8 cellular contexts compared by ENCODE assay signal in the genomic region with DNA sequence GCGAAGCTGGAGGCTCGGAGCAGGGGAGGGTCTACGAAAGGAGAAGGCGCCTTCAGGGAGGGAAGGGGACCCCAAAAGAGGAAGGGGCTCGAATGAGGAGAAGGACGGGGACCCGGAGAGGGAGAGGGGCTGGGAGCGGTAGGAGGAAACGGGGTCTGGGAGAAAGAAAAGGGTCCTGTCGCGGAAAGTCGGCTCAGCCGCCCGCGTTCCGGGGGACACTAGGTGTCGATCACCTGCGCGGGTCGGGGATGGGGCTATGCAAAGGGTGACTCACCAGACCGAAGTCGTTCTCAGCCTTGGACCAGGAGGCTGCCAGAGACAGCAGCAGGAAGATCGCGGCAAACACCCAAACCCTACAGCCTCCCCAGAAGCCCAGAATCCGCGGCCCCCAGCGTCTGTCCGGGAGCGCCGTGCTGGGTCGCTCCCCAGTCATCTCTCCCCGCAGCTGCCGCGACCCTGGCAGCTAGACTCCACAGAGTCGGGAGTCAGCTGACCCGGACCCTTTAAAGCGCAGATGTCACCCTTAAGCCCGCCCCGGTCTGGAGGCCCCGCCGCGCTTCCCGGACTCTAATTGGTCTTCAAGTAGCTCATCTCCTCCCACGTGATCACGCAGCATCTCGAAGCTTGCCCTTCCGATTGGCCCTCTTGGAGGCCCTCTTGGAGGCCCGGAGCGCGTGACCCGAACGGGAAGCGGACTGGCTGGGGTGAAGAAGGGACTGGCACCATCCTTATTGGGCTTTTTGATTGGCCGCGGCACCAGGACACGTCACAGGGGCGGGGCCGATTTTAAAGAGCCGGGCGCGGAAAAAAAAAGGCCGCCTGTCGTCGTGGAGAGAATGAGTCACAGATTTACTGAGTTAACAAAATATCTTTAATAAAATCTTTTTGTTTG. TPM values are rescaled to one million over a fixed set of nuclear protein-coding genes. Genes with fewer than 3 reads are reported as not detected.
DNase-seq lines count a peak whose midpoint lies in the region; ATAC-seq and TF ChIP-seq lines count a peak whose summit lies in the region.

A gene (minus strand): TSS at position 478 of the 892 bp plus-strand sequence. CDS start 45 bp downstream, at position 433.

- no peaks in the 10 kb centered on the region for H3K9me3 ChIP-seq in prostate gland

- no peaks in the 10 kb centered on the region for H3K27me3 ChIP-seq in prostate gland (replicated peaks; ENCODE audit: insufficient read depth)

- under 1% methylated on average over 63 of the region's 64 CpGs for WGBS in prostate gland
- under 1% methylated on average over 64 of the region's 64 CpGs for WGBS in urinary bladder

- H3K4me3 ChIP-seq in prostate gland (peak within 1 kb of the TSS; percentile 69 to 84), urinary bladder (ENCODE audit: low read depth, low read length) (peak within 1 kb of the TSS; percentile 55)

- intact Hi-C loops in T-helper 2 cell treated with Interferon-gamma antibody and Interleukin-4, amounts not matched to agents 100 ng/mL and 5 ng/mL, for 36 hours (cut with micrococcal nuclease), result loop anchor here (1.0 to 10.0 kb wide), 8 partner anchors 28 to 316 kb away; a partner anchor contains a TSS
- intact Hi-C loops in left ventricle myocardium superior (cut with micrococcal nuclease), result no loop called here
- intact Hi-C loops in prostate gland (cut with DNase I), result no loop called here

- peak within 1 kb of the TSS; percentile 92 to 97 for H3K27ac ChIP-seq in prostate gland
- H3K27ac ChIP-seq in urinary bladder (ENCODE audit: low read depth), result peak within 1 kb of the TSS; percentile 81

- ATAC-seq in GM18499 (IDR thresholded peaks at IDR 0.05; ENCODE audit: insufficient read depth, unreplicated experiment) (peak; percentile 70), HG02943 (IDR thresholded peaks at IDR 0.05; ENCODE audit: low read depth, unreplicated experiment) (peak; percentile 91), left ventricle myocardium superior (peak; percentile 98)

- TF ChIP-seq POLR2A in prostate gland (IDR thresholded peaks at IDR 0.05), result peak; percentile 99

- no peaks in the 10 kb centered on the region for H3K36me3 ChIP-seq in prostate gland
- H3K36me3 ChIP-seq in urinary bladder (ENCODE audit: insufficient read depth), result no peaks in the 10 kb centered on the region

- H3K4me1 ChIP-seq in prostate gland (replicated peaks), result peaks cover 7% of the 10 kb centered on the region
- H3K4me1 ChIP-seq in urinary bladder (ENCODE audit: insufficient read depth), result no peaks in the 10 kb centered on the region

- peak; percentile 96 for DNase-seq in NCI-H187 treated with DMSO at 0.1 percent for 48 hours (lab: John Stamatoyannopoulos, UW)
- peak; percentile 93 to 100 (median 100) for DNase-seq in anterior cingulate cortex (lab: John Stamatoyannopoulos, UW)
- DNase-seq in left ventricle myocardium superior, result peak; percentile 100
- DNase-seq in prostate gland (ENCODE audit: low spot score), result peak; percentile 100

- peak in 2 of 4 experiments; percentile 3 to 15 for TF ChIP-seq CTCF in prostate gland (IDR thresholded peaks at IDR 0.05)

RNA-seq across cellular contexts. Expression of the gene that starts here (rescaled TPM):
- total RNA-seq in T-helper 2 cell treated with Interferon-gamma antibody and Interleukin-4, amounts not matched to agents 100 ng/mL and 5 ng/mL, for 36 hours, result 14.6 and 15.4 TPM in 2 replicates
- total RNA-seq in left ventricle myocardium superior, result 24.9 TPM
- total RNA-seq in prostate gland, result 100 to 1,000 TPM in 1 of 2 donors, 10 to 100 TPM in 1; 88.4 to 117 TPM
- 18.4 TPM for total RNA-seq in urinary bladder
- polyA plus RNA-seq in urinary bladder, result 52.1 TPM

Comparison
In these comparisons a context has a peak if more than half of its experiments do, and no peak if none do; other contexts are left out.
1. Peak in every context shown above with its lines: DNase-seq, ATAC-seq, H3K4me3 ChIP-seq and H3K27ac ChIP-seq.